25 cellular contexts compared by ENCODE assay signal in genomic region chr10:87803831-87804230, GRCh38.
"Had no signal": no experiment of that assay in that cellular context is flagged by ENCODE, and none has a peak within 500 bp of the region (broad histone marks: within the 10 kb centered on the region; RNA-seq: fewer than 3 reads in every experiment).

No MANE protein-coding gene starts in this region.

- H3K9me3 ChIP-seq: gastroesophageal sphincter, psoas muscle had no signal

- H3K4me2 ChIP-seq: hepatocyte had no signal

- DNase-seq: caudate nucleus; effector CD8-positive, alpha-beta T cell; esophagus squamous epithelium; foreskin fibroblast; glutamatergic neuron; kidney; left colon; naive B cell; nephron progenitor cell; psoas muscle; retina; spleen; stimulated activated CD4-positive, alpha-beta T cell treated with anti-CD3 and anti-CD28 coated beads, Interleukin-15, amount 100 ng/mL, for 24 hours; stimulated activated CD4-positive, alpha-beta T cell treated with anti-CD3 and anti-CD28 coated beads, Interleukin-1b, Interleukin-23, amount 100 ng/mL, for 48 hours; stimulated activated CD4-positive, alpha-beta T cell treated with anti-CD3 and anti-CD28 coated beads, Interleukin-4, amount 100 ng/mL, for 24 hours had no signal

- ATAC-seq: gastroesophageal sphincter; left colon; psoas muscle; sciatic nerve; stimulated activated memory B cell treated with anti-CD40 and anti-IgM and Interleukin-4, amounts not matched to agents 10 μg/mL and 1 μg/mL and 100 μg/mL, for 72 hours had no signal

- H3K27me3 Mint-ChIP-seq: naive B cell; stimulated activated memory B cell treated with anti-CD40 and anti-IgM and Interleukin-4, amounts not matched to agents 10 μg/mL and 1 μg/mL and 100 μg/mL, for 72 hours; stimulated activated naive CD8-positive, alpha-beta T cell treated with anti-CD3 and anti-CD28 coated beads, Interleukin-15, Interleukin-2, amounts not matched to agents 100 ng/mL and 50 ng/mL, for 24 hours had no signal

- H3K27me3 ChIP-seq: esophagus squamous epithelium, gastroesophageal sphincter, hepatocyte, spleen, tibial nerve had no signal

- H3K27ac ChIP-seq: coronary artery, epithelial cell of prostate, esophagus squamous epithelium, gastroesophageal sphincter, hepatocyte, parathyroid adenoma, psoas muscle, spleen, tibial nerve had no signal

- H3K4me3 ChIP-seq: coronary artery, esophagus squamous epithelium, gastroesophageal sphincter, hepatocyte, lung, psoas muscle, spleen, tibial nerve had no signal

- H3K4me1 Mint-ChIP-seq: nephron progenitor cell had no signal

- H3K9ac ChIP-seq: parathyroid adenoma had no signal

- H3K27ac Mint-ChIP-seq: nephron progenitor cell; stimulated activated memory B cell treated with anti-CD40 and anti-IgM and Interleukin-4, amounts not matched to agents 10 μg/mL and 1 μg/mL and 100 μg/mL, for 72 hours; stimulated activated naive CD8-positive, alpha-beta T cell treated with anti-CD3 and anti-CD28 coated beads, Interleukin-15, Interleukin-2, amounts not matched to agents 100 ng/mL and 50 ng/mL, for 24 hours had no signal

- H3K4me3 Mint-ChIP-seq: naive B cell; nephron progenitor cell; stimulated activated memory B cell treated with anti-CD40 and anti-IgM and Interleukin-4, amounts not matched to agents 10 μg/mL and 1 μg/mL and 100 μg/mL, for 72 hours; stimulated activated naive CD8-positive, alpha-beta T cell treated with anti-CD3 and anti-CD28 coated beads, Interleukin-15, Interleukin-2, amounts not matched to agents 100 ng/mL and 50 ng/mL, for 24 hours had no signal

- H3K4me1 ChIP-seq: parathyroid adenoma, psoas muscle had no signal

- H2AFZ ChIP-seq: hepatocyte, parathyroid adenoma had no signal
